ENCODE assay signal across 8 cellular contexts in genomic region chr4:121950212-121950679, GRCh38. TPM values are rescaled to one million over a fixed set of nuclear protein-coding genes. Genes with fewer than 3 reads are reported as not detected.
DNase-seq lines count a peak whose midpoint lies in the region; ATAC-seq and TF ChIP-seq lines count a peak whose summit lies in the region.

No MANE protein-coding gene starts in this region.

- DNase-seq in COLO668 (lab: John Stamatoyannopoulos, UW; ENCODE audit: unreplicated experiment), result peak; percentile 23
- peak; percentile 64 for DNase-seq in T follicular helper cell (ENCODE audit: low read depth)
- DNase-seq in adipocyte (ENCODE audit: low read depth), result peak; percentile 85
- DNase-seq in hepatocyte (ENCODE audit: low spot score), result peak; percentile 88
- peak; percentile 9 for DNase-seq in renal cortical epithelial cell (ENCODE audit: low read depth)
- no peak for DNase-seq in vagina (ENCODE audit: extremely low spot score in 2 of 2)

- H3K4me3 ChIP-seq in adipocyte (ENCODE audit: low read length) (peak overlapping the region; percentile 83), hepatocyte (peak overlapping the region; percentile 78), vagina (peak overlapping the region; percentile 54 to 94)

- WGBS in hepatocyte (ENCODE audit: low lambda C conversion rate, missing lambda C conversion rate), result under 1% methylated on average over 33 of the region's 34 CpGs

- peaks cover 7% of the 10 kb centered on the region for H3K27me3 ChIP-seq in adipocyte (replicated peaks; ENCODE audit: control insufficient read depth, insufficient read depth, low read length)
- peaks cover 54% of the 10 kb centered on the region for H3K27me3 ChIP-seq in hepatocyte
- H3K27me3 ChIP-seq in vagina, result no peaks in the 10 kb centered on the region

- H4K20me1 ChIP-seq in hepatocyte (ENCODE audit: insufficient read depth, poor library complexity, severe bottlenecking), result no peaks in the 10 kb centered on the region

- intact Hi-C loops in vagina (cut with DNase I), result no loop called here

- TF ChIP-seq POLR2A in vagina (IDR thresholded peaks at IDR 0.05), result no peak

- peak; percentile 86 for ATAC-seq in GM19452 (IDR thresholded peaks at IDR 0.05; ENCODE audit: unreplicated experiment)
- peak; percentile 78 for ATAC-seq in HG03565 (IDR thresholded peaks at IDR 0.05; ENCODE audit: unreplicated experiment)

- no peaks in the 10 kb centered on the region for H3K79me2 ChIP-seq in hepatocyte

- H3K9me2 ChIP-seq in hepatocyte (replicated peaks; ENCODE audit: insufficient read depth), result no peaks in the 10 kb centered on the region

- H3K4me1 ChIP-seq in adipocyte (ENCODE audit: control insufficient read depth, insufficient read depth, low read length) (no peaks in the 10 kb centered on the region), hepatocyte (ENCODE audit: insufficient read depth) (no peaks in the 10 kb centered on the region), vagina (peaks cover 14% of the 10 kb centered on the region)

- peak overlapping the region; percentile 91 for H2AFZ ChIP-seq in hepatocyte

- H3K36me3 ChIP-seq in adipocyte (ENCODE audit: control insufficient read depth, insufficient read depth, low read length, severe bottlenecking), result no peaks in the 10 kb centered on the region
- H3K36me3 ChIP-seq in hepatocyte (replicated peaks; ENCODE audit: insufficient read depth, low read depth), result no peaks in the 10 kb centered on the region
- H3K36me3 ChIP-seq in vagina, result no peaks in the 10 kb centered on the region

- peak overlapping the region; percentile 68 for H3K27ac ChIP-seq in hepatocyte
- peak overlapping the region; percentile 71 for H3K27ac ChIP-seq in vagina

- peak overlapping the region; percentile 61 for H3K9ac ChIP-seq in adipocyte (ENCODE audit: low read length)

- H3K4me2 ChIP-seq in hepatocyte, result peak overlapping the region; percentile 99

- H3K9me3 ChIP-seq in adipocyte (ENCODE audit: control insufficient read depth, low read length) (no peaks in the 10 kb centered on the region), hepatocyte (ENCODE audit: low read depth) (no peaks in the 10 kb centered on the region), vagina (no peaks in the 10 kb centered on the region)

- TF ChIP-seq CTCF in hepatocyte (IDR thresholded peaks at IDR 0.05; ENCODE audit: poor library complexity) (peak; percentile 86), vagina (IDR thresholded peaks at IDR 0.05) (peak in 1 of 3 experiments; percentile 67)

RNA-seq across cellular contexts. Expression of gene TRPC3, which starts 1.6 kb away (rescaled TPM):
- total RNA-seq in hepatocyte (2.2 and 2.8 TPM in 2 replicates), renal cortical epithelial cell (not detected in 2 replicates), vagina (0.98 TPM)
- 1.9 and 2.7 TPM in 2 replicates for polyA plus RNA-seq in hepatocyte

Comparison
In these comparisons a context has a peak if more than half of its experiments do, and no peak if none do; other contexts are left out.
1. DNase-seq: peak in COLO668 (single experiment), T follicular helper cell (single experiment), adipocyte (single experiment), hepatocyte (single experiment) and renal cortical epithelial cell (single experiment); none in vagina (0 of 2).
2. Peak in every context shown above with its lines, with median percentiles within 50 percentile points of each other: H3K4me3 ChIP-seq.